Comparison of ENCODE assay signal across 17 cellular contexts in genomic region chr13:42803563-42804212, GRCh38. TPM values are rescaled to one million over a fixed set of nuclear protein-coding genes. Genes with fewer than 3 reads are reported as not detected.
DNase-seq lines count a peak whose midpoint lies in the region; ATAC-seq and TF ChIP-seq lines count a peak whose summit lies in the region.
"Had no signal": no experiment of that assay in that cellular context is flagged by ENCODE, and none has a peak within 500 bp of the region (broad histone marks: within the 10 kb centered on the region; RNA-seq: fewer than 3 reads in every experiment).

No MANE protein-coding gene starts in this region.

- H3K27ac Mint-ChIP-seq in GM23338: no peak overlapping the region
- H3K27ac Mint-ChIP-seq: immature natural killer cell had no signal

- H2AFZ ChIP-seq in GM23338 (peak overlapping the region; percentile 19; the same call in 1 of the 2 replicates), Loucy (ENCODE audit: low read length) (peak overlapping the region; percentile 23; the same call in 1 of the 2 replicates)

- no peak for DNase-seq in GM23338 (ENCODE audit: low spot score)
- peak; percentile 34 for DNase-seq in fibroblast of mammary gland (ENCODE audit: low read depth)
- no peak for DNase-seq in stimulated activated CD4-positive, alpha-beta T cell treated with anti-CD3 and anti-CD28 coated beads, Interleukin-4, amount 100 ng/mL, for 24 hours
- DNase-seq in iPS-NIHi11 (ENCODE audit: low spot score): no peak
- DNase-seq: activated T-cell treated with anti-CD3 and anti-CD28 coated beads for 4 hours, C1 segment of cervical spinal cord, GOT3, immature natural killer cell, NCI-H1694, occipital lobe, substantia nigra had no signal

- no peak overlapping the region for H3K4me3 Mint-ChIP-seq in GM23338
- H3K4me3 Mint-ChIP-seq: immature natural killer cell had no signal

- TF ChIP-seq CTCF in GM23338 (conservative IDR thresholded peaks at IDR 0.05; ENCODE audit: low read depth in 2 of 2): no peak
- TF ChIP-seq CTCF in Loucy (conservative IDR thresholded peaks at IDR 0.05; ENCODE audit: low read length): no peak
- TF ChIP-seq CTCF in fibroblast of mammary gland (conservative IDR thresholded peaks at IDR 0.05; ENCODE audit: control insufficient read depth, insufficient read depth, low read depth, low read length): no peak

- no peak overlapping the region for H3K4me2 ChIP-seq in GM23338
- H3K4me2 ChIP-seq in Loucy (ENCODE audit: low read depth, low read length, poor library complexity, severe bottlenecking): no peak overlapping the region

- H4K20me1 ChIP-seq in GM23338 (replicated peaks; ENCODE audit: insufficient read depth) (no peaks in the 10 kb centered on the region), Loucy (ENCODE audit: insufficient read depth, low read length, poor library complexity, severe bottlenecking) (no peaks in the 10 kb centered on the region)

- H3K27me3 ChIP-seq in GM23338 (ENCODE audit: insufficient read depth): no peaks in the 10 kb centered on the region
- H3K27me3 ChIP-seq in Loucy (ENCODE audit: insufficient read depth, low read length, poor library complexity, severe bottlenecking): no peaks in the 10 kb centered on the region

- no peak overlapping the region for H3K27ac ChIP-seq in GM23338 (ENCODE audit: low read depth)
- H3K27ac ChIP-seq: coronary artery had no signal

- H3K9me2 ChIP-seq in GM23338 (ENCODE audit: insufficient read depth): peaks cover under 1% of the 10 kb centered on the region
- H3K9me2 ChIP-seq in Loucy (replicated peaks; ENCODE audit: low read depth, low read length): no peaks in the 10 kb centered on the region

- ATAC-seq in GM19035 (IDR thresholded peaks at IDR 0.05; ENCODE audit: unreplicated experiment) (peak; percentile 35), GM23338 (no peak), HG03139 (IDR thresholded peaks at IDR 0.05; ENCODE audit: unreplicated experiment) (no peak), GM18870 (IDR thresholded peaks at IDR 0.05; ENCODE audit: unreplicated experiment) (no peak)

- H3K9me3 ChIP-seq in Loucy (ENCODE audit: insufficient read depth, low read depth, low read length): no peaks in the 10 kb centered on the region

- H3K36me3 ChIP-seq in GM23338 (ENCODE audit: insufficient read depth) (no peaks in the 10 kb centered on the region), Loucy (ENCODE audit: insufficient read depth, low read length) (no peaks in the 10 kb centered on the region)

- no peaks in the 10 kb centered on the region for H3K4me1 Mint-ChIP-seq in GM23338
- H3K4me1 Mint-ChIP-seq: immature natural killer cell had no signal

- H3F3A ChIP-seq in GM23338 (replicated peaks; ENCODE audit: low read depth) (no peaks in the 10 kb centered on the region), Loucy (ENCODE audit: low read depth) (no peaks in the 10 kb centered on the region)

- peaks cover 2% of the 10 kb centered on the region for H3K27me3 Mint-ChIP-seq in GM23338 (ENCODE audit: insufficient read depth, low read depth, poor library complexity)

- H3K4me3 ChIP-seq in GM23338 (no peak overlapping the region), Loucy (ENCODE audit: low read length, poor library complexity, severe bottlenecking) (no peak overlapping the region), fibroblast of mammary gland (ENCODE audit: control insufficient read depth, low read depth, low read length) (no peak overlapping the region)
- H3K4me3 ChIP-seq: coronary artery had no signal

- peaks cover 5% of the 10 kb centered on the region; the same call in 1 of the 2 replicates for H3K4me1 ChIP-seq in GM23338 (ENCODE audit: insufficient read depth)
- H3K4me1 ChIP-seq in Loucy (ENCODE audit: insufficient read depth, low read length, poor library complexity, severe bottlenecking): peaks cover 16% of the 10 kb centered on the region

- H3K79me2 ChIP-seq in GM23338 (replicated peaks; ENCODE audit: insufficient read depth) (no peaks in the 10 kb centered on the region), Loucy (ENCODE audit: insufficient read depth, low read length) (no peaks in the 10 kb centered on the region)

- H3K36me3 Mint-ChIP-seq in GM23338 (ENCODE audit: low read depth): no peaks in the 10 kb centered on the region
- H3K36me3 Mint-ChIP-seq: immature natural killer cell had no signal

- H3K9ac ChIP-seq in Loucy (ENCODE audit: low read depth, low read length, poor library complexity, severe bottlenecking): no peak overlapping the region

- H3K9me3 Mint-ChIP-seq in GM23338: no peaks in the 10 kb centered on the region
- H3K9me3 Mint-ChIP-seq: immature natural killer cell had no signal

TF ChIP-seq in GM23338, 12 proteins besides CTCF, POLR2A, EP300 and RAD21 (continues in another document):
- no peak for TF ChIP-seq POLR2AphosphoS5 (IDR thresholded peaks at IDR 0.05; ENCODE audit: low read depth)
- TF ChIP-seq EZH2phosphoT487 (IDR thresholded peaks at IDR 0.05; ENCODE audit: unreplicated experiment): no peak
- TF ChIP-seq EZH2 (IDR thresholded peaks at IDR 0.05; ENCODE audit: low read depth, unreplicated experiment): no peak
- TF ChIP-seq JUNB (IDR thresholded peaks at IDR 0.05; ENCODE audit: unreplicated experiment): no peak
- TF ChIP-seq ETS1 (IDR thresholded peaks at IDR 0.05): no peak
- no peak for TF ChIP-seq ZNF114 (CRISPR knock-in tag; IDR thresholded peaks at IDR 0.05)
- no peak for TF ChIP-seq CREB1 (CRISPR knock-in tag; IDR thresholded peaks at IDR 0.05; ENCODE audit: low read depth)
- TF ChIP-seq, protein P1, sequence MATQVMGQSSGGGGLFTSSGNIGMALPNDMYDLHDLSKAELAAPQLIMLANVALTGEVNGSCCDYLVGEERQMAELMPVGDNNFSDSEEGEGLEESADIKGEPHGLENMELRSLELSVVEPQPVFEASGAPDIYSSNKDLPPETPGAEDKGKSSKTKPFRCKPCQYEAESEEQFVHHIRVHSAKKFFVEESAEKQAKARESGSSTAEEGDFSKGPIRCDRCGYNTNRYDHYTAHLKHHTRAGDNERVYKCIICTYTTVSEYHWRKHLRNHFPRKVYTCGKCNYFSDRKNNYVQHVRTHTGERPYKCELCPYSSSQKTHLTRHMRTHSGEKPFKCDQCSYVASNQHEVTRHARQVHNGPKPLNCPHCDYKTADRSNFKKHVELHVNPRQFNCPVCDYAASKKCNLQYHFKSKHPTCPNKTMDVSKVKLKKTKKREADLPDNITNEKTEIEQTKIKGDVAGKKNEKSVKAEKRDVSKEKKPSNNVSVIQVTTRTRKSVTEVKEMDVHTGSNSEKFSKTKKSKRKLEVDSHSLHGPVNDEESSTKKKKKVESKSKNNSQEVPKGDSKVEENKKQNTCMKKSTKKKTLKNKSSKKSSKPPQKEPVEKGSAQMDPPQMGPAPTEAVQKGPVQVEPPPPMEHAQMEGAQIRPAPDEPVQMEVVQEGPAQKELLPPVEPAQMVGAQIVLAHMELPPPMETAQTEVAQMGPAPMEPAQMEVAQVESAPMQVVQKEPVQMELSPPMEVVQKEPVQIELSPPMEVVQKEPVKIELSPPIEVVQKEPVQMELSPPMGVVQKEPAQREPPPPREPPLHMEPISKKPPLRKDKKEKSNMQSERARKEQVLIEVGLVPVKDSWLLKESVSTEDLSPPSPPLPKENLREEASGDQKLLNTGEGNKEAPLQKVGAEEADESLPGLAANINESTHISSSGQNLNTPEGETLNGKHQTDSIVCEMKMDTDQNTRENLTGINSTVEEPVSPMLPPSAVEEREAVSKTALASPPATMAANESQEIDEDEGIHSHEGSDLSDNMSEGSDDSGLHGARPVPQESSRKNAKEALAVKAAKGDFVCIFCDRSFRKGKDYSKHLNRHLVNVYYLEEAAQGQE (IDR thresholded peaks at IDR 0.05; ENCODE audit: unreplicated experiment): no peak
- TF ChIP-seq ZNF331 (CRISPR knock-in tag; IDR thresholded peaks at IDR 0.05; ENCODE audit: low read depth): no peak
- no peak for TF ChIP-seq NANOG (IDR thresholded peaks at IDR 0.05; ENCODE audit: borderline replicate concordance)
- TF ChIP-seq STAT1 (IDR thresholded peaks at IDR 0.05; ENCODE audit: unreplicated experiment): no peak

RNA-seq across cellular contexts. Expression of gene FAM216B, which starts 22.3 kb away (rescaled TPM):
- total RNA-seq in GM23338 (2014; rRNA removed; shearing (Covaris generic)): not detected in 2 replicates
- polyA plus RNA-seq in GM23338 (2016; fragmentation: Nextera tagmentation; extraction: Ambion mirVana): 0.06 TPM in 1 of 2 replicates, not detected in the other
- polyA plus RNA-seq: fibroblast of lung, immature natural killer cell had no signal
